Comparison of ENCODE assay signal across 10 cellular contexts in genomic region chr4:176436500-176436973, GRCh38.
DNase-seq lines count a peak whose midpoint lies in the region; ATAC-seq and TF ChIP-seq lines count a peak whose summit lies in the region.
"Had no signal": no experiment of that assay in that cellular context is flagged by ENCODE, and none has a peak within 500 bp of the region (broad histone marks: within the 10 kb centered on the region; RNA-seq: fewer than 3 reads in every experiment).

No MANE protein-coding gene starts in this region.

- 80% methylated on average over 3 of the region's 3 CpGs for WGBS in hepatocyte (ENCODE audit: low lambda C conversion rate, missing lambda C conversion rate)

- peak; percentile 54 for ATAC-seq in GM19351 (IDR thresholded peaks at IDR 0.05; ENCODE audit: unreplicated experiment)
- peak; percentile 67 for ATAC-seq in HG03457 (IDR thresholded peaks at IDR 0.05; ENCODE audit: unreplicated experiment)

- TF ChIP-seq CTCF in astrocyte of the spinal cord (IDR thresholded peaks at IDR 0.05; ENCODE audit: low read depth, low read length) = no peak
- no peak for TF ChIP-seq CTCF in hepatocyte (IDR thresholded peaks at IDR 0.05; ENCODE audit: poor library complexity)

- no peak overlapping the region for H3K27ac ChIP-seq in hepatocyte
- H3K27ac ChIP-seq: VCaP had no signal

- no peaks in the 10 kb centered on the region for H4K20me1 ChIP-seq in hepatocyte (ENCODE audit: insufficient read depth, poor library complexity, severe bottlenecking)

- in situ Hi-C loops in astrocyte of the spinal cord (cut with HindIII; ENCODE audit: low sequenced_read_pairs) (loop anchor here (25.0 kb wide), 1 partner anchor 101 kb away; no protein-coding TSS in a partner anchor), KBM-7 (cut with MboI; ENCODE audit: low pct_unique_long_range_greater_than_20kb, low sequenced_read_pairs) (no loop called here)

- no peaks in the 10 kb centered on the region for H3K9me2 ChIP-seq in hepatocyte (replicated peaks; ENCODE audit: insufficient read depth)

- H3K4me2 ChIP-seq in hepatocyte = no peak overlapping the region

- DNase-seq in A172 (ENCODE audit: low spot score) = peak; percentile 96
- DNase-seq in astrocyte of the spinal cord (ENCODE audit: low read depth, low spot score) = peak; percentile 78
- no peak for DNase-seq in SKM-1 (lab: John Stamatoyannopoulos, UW; ENCODE audit: unreplicated experiment)
- DNase-seq in KBM-7 = no peak
- DNase-seq in hepatocyte (ENCODE audit: low spot score) = no peak
- no peak for DNase-seq in effector CD4-positive, alpha-beta T cell
- DNase-seq: GOT3 had no signal

- no peak overlapping the region for H2AFZ ChIP-seq in hepatocyte

- H3K4me1 ChIP-seq in hepatocyte (ENCODE audit: insufficient read depth) = no peaks in the 10 kb centered on the region

- no peaks in the 10 kb centered on the region for H3K79me2 ChIP-seq in hepatocyte

- H3K9me3 ChIP-seq in hepatocyte (ENCODE audit: low read depth) = no peaks in the 10 kb centered on the region

- no peaks in the 10 kb centered on the region for H3K36me3 ChIP-seq in hepatocyte (replicated peaks; ENCODE audit: insufficient read depth, low read depth)

- H3K4me3 ChIP-seq in astrocyte of the spinal cord (ENCODE audit: low read depth, low read length) (no peak overlapping the region), hepatocyte (no peak overlapping the region)

- no peaks in the 10 kb centered on the region for H3K27me3 ChIP-seq in hepatocyte

Comparison
In these comparisons a context has a peak if more than half of its experiments do, and no peak if none do; other contexts are left out.
1. DNase-seq: peak in A172 (single experiment) and astrocyte of the spinal cord (single experiment); none in SKM-1 (single experiment), KBM-7 (single experiment), hepatocyte (single experiment) and effector CD4-positive, alpha-beta T cell (single experiment).